Comparison of ENCODE assay signal across 15 cellular contexts in the genomic region with DNA sequence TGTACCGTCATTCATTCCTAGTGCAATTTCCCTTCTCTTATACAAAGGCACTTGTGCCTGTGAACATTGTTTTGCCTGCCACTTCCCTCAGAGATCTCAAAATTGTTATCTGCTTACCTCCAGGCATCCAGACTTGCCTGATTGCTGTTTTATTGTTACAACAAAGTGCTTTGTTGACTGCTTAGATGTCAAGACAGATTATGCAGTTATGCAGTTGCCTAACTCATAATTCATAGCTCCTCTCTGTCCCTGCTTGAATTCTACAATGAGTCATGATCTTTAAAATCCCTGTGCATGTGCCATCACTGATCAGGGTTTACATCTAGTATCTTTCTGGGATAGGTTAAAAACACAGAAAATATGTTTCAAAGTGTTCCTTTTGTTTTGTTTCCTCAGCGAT. TPM values are rescaled to one million over a fixed set of nuclear protein-coding genes. Genes with fewer than 3 reads are reported as not detected.
DNase-seq lines count a peak whose midpoint lies in the region; ATAC-seq and TF ChIP-seq lines count a peak whose summit lies in the region.
"Had no signal": no experiment of that assay in that cellular context is flagged by ENCODE, and none has a peak within 500 bp of the region (broad histone marks: within the 10 kb centered on the region; RNA-seq: fewer than 3 reads in every experiment).

No MANE protein-coding gene starts in this region.

- H3K79me2 ChIP-seq in trophoblast cell (ENCODE audit: control insufficient read depth, insufficient read depth, low read length, poor library complexity), result peaks cover 7% of the 10 kb centered on the region

- no peak overlapping the region for H3K18ac ChIP-seq in trophoblast cell (ENCODE audit: low read length)

- POLR2A ChIA-PET in RWPE1 (lab: Yijun Ruan, JAX; ENCODE audit: low non-redundant PET), result no interaction called here

- no peaks in the 10 kb centered on the region for H3K27me3 ChIP-seq in trophoblast cell (ENCODE audit: insufficient read depth, low read length)

- H3K4me2 ChIP-seq in trophoblast cell (ENCODE audit: low read length), result no peak overlapping the region

- H3K27ac ChIP-seq in RWPE1, result no peak overlapping the region
- no peak overlapping the region for H3K27ac ChIP-seq in trophoblast cell (ENCODE audit: low read depth, low read length)
- H3K27ac ChIP-seq: coronary artery had no signal

- H2BK12ac ChIP-seq in trophoblast cell (ENCODE audit: low read length), result no peak overlapping the region

- H4K91ac ChIP-seq in trophoblast cell (ENCODE audit: low read depth, low read length), result no peak overlapping the region

- no peak overlapping the region for H3K9ac ChIP-seq in trophoblast cell (ENCODE audit: low read length)

- no peak overlapping the region for H2AFZ ChIP-seq in trophoblast cell (ENCODE audit: insufficient read depth, low read length, poor library complexity)

- CTCF ChIA-PET in RWPE1 (lab: Yijun Ruan, JAX), result interaction anchor here (0.5 to 0.9 kb wide), 3 partner anchors 15 to 84 kb away, joined by 3 to 6 read pairs (median 5); no protein-coding TSS in a partner anchor

- no peak overlapping the region for H2BK5ac ChIP-seq in trophoblast cell (ENCODE audit: low read depth, low read length, poor library complexity)

- H3K79me1 ChIP-seq in trophoblast cell (ENCODE audit: low read length), result no peaks in the 10 kb centered on the region

- DNase-seq in HS-5 (ENCODE audit: low read depth), result peak; percentile 8
- peak; percentile 56 for DNase-seq in RWPE1 (ENCODE audit: low spot score)
- peak; percentile 79 for DNase-seq in epithelial cell of esophagus (ENCODE audit: low read depth)
- DNase-seq in trophoblast cell, result peak; percentile 49 to 88
- no peak for DNase-seq in superior temporal gyrus (ENCODE audit: extremely low spot score)
- no peak for DNase-seq in omental fat pad (ENCODE audit: low spot score)
- no peak for DNase-seq in NCI-H2029 treated with DMSO at 0.1 percent for 48 hours (lab: John Stamatoyannopoulos, UW)
- DNase-seq in kidney glomerular epithelial cell (lab: John Stamatoyannopoulos, UW), result no peak
- DNase-seq: activated CD4-positive, CD25-positive, alpha-beta regulatory T cell treated with anti-CD3 and anti-CD28 coated beads, Interleukin-2, amount 50 U/mL, for 72 hours; activated gamma-delta T cell; DMS153; naive B cell; NCI-H187 treated with DMSO at 0.1 percent for 48 hours had no signal

- TF ChIP-seq CTCF in RWPE1 (conservative IDR thresholded peaks at IDR 0.05; ENCODE audit: low read depth) (no peak), epithelial cell of esophagus (IDR thresholded peaks at IDR 0.05; ENCODE audit: insufficient read depth, low read depth, low read length, missing control alignments) (no peak), omental fat pad (IDR thresholded peaks at IDR 0.05) (no peak)

- no CpG with 5 or more reads among the region's 2 CpGs for WGBS in trophoblast cell (ENCODE audit: extremely low coverage, insufficient coverage, insufficient read length)

- H4K12ac ChIP-seq in trophoblast cell (ENCODE audit: low read depth, low read length), result no peak overlapping the region

- H2AK5ac ChIP-seq in trophoblast cell (ENCODE audit: low read length), result no peak overlapping the region

- H3K4ac ChIP-seq in trophoblast cell (ENCODE audit: low read depth, low read length), result no peak overlapping the region

- H2BK120ac ChIP-seq in trophoblast cell (ENCODE audit: insufficient read depth, low read length, poor library complexity), result no peak overlapping the region

- H3K14ac ChIP-seq in trophoblast cell (ENCODE audit: low read length), result no peak overlapping the region

- no peak overlapping the region for H3K23ac ChIP-seq in trophoblast cell (ENCODE audit: low read length)

- no peak for ATAC-seq in omental fat pad (ENCODE audit: low FRiP score)

- H3K4me3 ChIP-seq in epithelial cell of esophagus (ENCODE audit: low read length), result no peak overlapping the region
- H3K4me3 ChIP-seq in trophoblast cell (ENCODE audit: low read depth, low read length), result no peak overlapping the region
- H3K4me3 ChIP-seq: coronary artery had no signal

- H4K8ac ChIP-seq in trophoblast cell (ENCODE audit: low read depth, low read length), result no peak overlapping the region

- H3K9me3 ChIP-seq in trophoblast cell (ENCODE audit: insufficient read depth, low read depth, low read length), result no peaks in the 10 kb centered on the region

- no peaks in the 10 kb centered on the region for H3K36me3 ChIP-seq in trophoblast cell (ENCODE audit: control insufficient read depth in 1 of 2, insufficient read depth in 2 of 2, low read length in 2 of 2)

- H3K4me1 ChIP-seq in trophoblast cell (ENCODE audit: control insufficient read depth in 1 of 2, insufficient read depth in 2 of 2, low read length in 2 of 2), result peaks cover 2% of the 10 kb centered on the region in 2 experiments

RNA-seq across cellular contexts. Expression of gene CXADR, which starts 24.5 kb away (rescaled TPM):
- polyA plus RNA-seq in trophoblast cell (2013), result 30.9 and 31.6 TPM in 2 replicates
- 10 to 100 TPM in 3 of 4 donors, under 1 TPM in 1; 0.63 to 61.8 (median 19.5) TPM for total RNA-seq in omental fat pad
- total RNA-seq: LHCN-M2 had no signal

Comparison
In these comparisons a context has a peak if more than half of its experiments do, and no peak if none do; other contexts are left out.
1. DNase-seq: peak in HS-5 (single experiment), RWPE1 (single experiment), epithelial cell of esophagus (single experiment) and trophoblast cell (2 of 2); none in superior temporal gyrus (single experiment), omental fat pad (single experiment), NCI-H2029 treated with DMSO at 0.1 percent for 48 hours (single experiment) and kidney glomerular epithelial cell (single experiment).